In genomic region chr4:2721586-2721985, GRCh38 we compare ENCODE assay signal across 1 cellular context.
TF ChIP-seq lines count a peak whose summit lies in the region.

No MANE protein-coding gene starts in this region.

TF ChIP-seq in HepG2, 621 proteins besides CTCF, POLR2A, EP300 and RAD21 (continued from another document):
- TF ChIP-seq ZNF558 (CRISPR knock-in tag; IDR thresholded peaks at IDR 0.05; ENCODE audit: borderline replicate concordance) (no peak), ZNF543 (CRISPR knock-in tag; IDR thresholded peaks at IDR 0.05) (no peak), SALL2 (CRISPR knock-in tag; IDR thresholded peaks at IDR 0.05) (no peak), REL (CRISPR knock-in tag; conservative IDR thresholded peaks at IDR 0.05) (no peak), BORCS8-MEF2B (CRISPR knock-in tag; IDR thresholded peaks at IDR 0.05) (no peak)
